11 cellular contexts compared by ENCODE assay signal in the genomic region with DNA sequence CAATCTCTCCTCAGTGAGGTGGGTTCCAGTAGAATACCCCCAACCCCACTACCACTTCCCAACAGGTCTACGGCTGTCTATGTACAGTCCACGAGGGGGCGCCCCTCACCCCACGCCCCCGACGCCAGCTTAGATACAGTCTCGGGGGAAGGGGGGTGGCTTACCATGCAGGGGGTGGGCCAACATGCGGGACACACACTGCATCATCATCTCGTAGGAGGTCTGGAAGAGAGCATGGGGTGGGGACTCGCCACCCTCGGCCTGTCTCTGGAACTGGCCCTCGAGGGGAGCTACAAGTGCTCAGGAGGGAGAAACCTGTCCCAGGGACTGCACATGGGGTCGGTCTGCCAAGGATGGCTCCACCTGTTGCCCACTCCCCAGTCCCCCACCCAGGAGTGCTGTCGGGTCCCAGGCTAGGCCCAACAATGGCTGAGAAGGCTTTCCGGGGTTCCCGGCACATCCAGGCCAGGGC. TPM values are rescaled to one million over a fixed set of nuclear protein-coding genes. Genes with fewer than 3 reads are reported as not detected.
A peak's percentile ranks its signal among the peaks of the same experiment; 100 is the strongest.
DNase-seq lines count a peak whose midpoint lies in the region; FAIRE-seq and TF ChIP-seq lines count a peak whose summit lies in the region.
"Had no signal": no experiment of that assay in that cellular context is flagged by ENCODE, and none has a peak within 500 bp of the region (broad histone marks: within the 10 kb centered on the region; RNA-seq: fewer than 3 reads in every experiment).

No MANE protein-coding gene starts in this region.

- H3K79me1 ChIP-seq in H1 (ENCODE audit: low read depth, low read length), result peaks cover 2% of the 10 kb centered on the region; the same call in 1 of the 2 replicates

- H3K27me3 ChIP-seq in H1 (replicated peaks in 1 of 4; ENCODE audit: control insufficient read depth in 3 of 4, extremely low read depth in 1 of 4, insufficient read depth in 3 of 4, low read length in 3 of 4) (no peaks in the 10 kb centered on the region), parathyroid adenoma (ENCODE audit: control insufficient read depth, insufficient read depth, low read length) (no peaks in the 10 kb centered on the region)

- H4K20me1 ChIP-seq in H1 (replicated peaks in 1 of 2; ENCODE audit: control insufficient read depth in 1 of 2, insufficient read depth in 2 of 2, low read length in 2 of 2), result peaks cover 27 to 37% of the 10 kb centered on the region in 2 experiments

- H3K18ac ChIP-seq in H1 (ENCODE audit: extremely low read depth, low read length), result no peak overlapping the region

- CTCF ChIA-PET in H1 (lab: Charles Lee; ENCODE audit: partially characterized antibody), result interaction anchor here (0.6 to 14.9 kb wide), 26 partner anchors 8 to 396 kb away, joined by 3 to 237 read pairs (median 4); partner anchors contain the start of genes C6orf89 and MTCH1

- no peak for TF ChIP-seq EP300 in H1 (IDR thresholded peaks at IDR 0.05; ENCODE audit: borderline replicate concordance in 1 of 2, low read depth in 2 of 2, low read length in 2 of 2)

- no peaks in the 10 kb centered on the region for H3K23me2 ChIP-seq in H1 (ENCODE audit: low read depth, low read length)

- no peak overlapping the region for H2BK20ac ChIP-seq in H1 (ENCODE audit: low read length)

- DNase-seq in GM03348 (ENCODE audit: low spot score) (peak; percentile 57), LNCaP clone FGC (ENCODE audit: low read depth) (no peak), H1 (ENCODE audit: low read depth in 1 of 2, low spot score in 2 of 2) (no peak), H4 (ENCODE audit: low spot score) (no peak), C1 segment of cervical spinal cord (lab: John Stamatoyannopoulos, UW) (no peak), NCI-H2196 (lab: John Stamatoyannopoulos, UW; ENCODE audit: unreplicated experiment) (no peak), islet precursor cell (no peak)
- DNase-seq: activated CD8-positive, alpha-beta memory T cell treated with anti-CD3 and anti-CD28 coated beads, Interleukin-2, amount 50 U/mL, for 4 hours; foreskin melanocyte had no signal

- H2BK15ac ChIP-seq in H1 (ENCODE audit: low read length), result no peak overlapping the region

- H3K14ac ChIP-seq in H1 (ENCODE audit: insufficient read length), result no peak overlapping the region

- H2BK12ac ChIP-seq in H1 (ENCODE audit: low read depth, low read length), result no peak overlapping the region

- H3K27ac ChIP-seq in H1 (ENCODE audit: low read depth, low read length), result no peak overlapping the region
- H3K27ac ChIP-seq in parathyroid adenoma, result no peak overlapping the region

- no peak for FAIRE-seq in H1 (lab: Jason Lieb, UNC)

- no peaks in the 10 kb centered on the region for H3K9me3 ChIP-seq in H1 (ENCODE audit: insufficient read depth in 2 of 2, low read depth in 1 of 2, low read length in 1 of 2)
- no peaks in the 10 kb centered on the region for H3K9me3 ChIP-seq in parathyroid adenoma (ENCODE audit: control insufficient read depth, low read length)

- peak; percentile 43 to 58 for TF ChIP-seq RAD21 in H1 (IDR thresholded peaks at IDR 0.05 in 1 of 2, conservative IDR thresholded peaks at IDR 0.05 in 1 of 2; ENCODE audit: low read depth in 2 of 2, low read length in 2 of 2)

- no peak for TF ChIP-seq POLR2A in H1 (IDR thresholded peaks at IDR 0.05; ENCODE audit: control extremely low read depth in 1 of 2, low read depth in 2 of 2, low read length in 2 of 2)

- H3K9ac ChIP-seq in H1 (replicated peaks in 1 of 4; ENCODE audit: extremely low read depth in 1 of 4, low read depth in 3 of 4, low read length in 3 of 4), result no peak overlapping the region
- no peak overlapping the region for H3K9ac ChIP-seq in parathyroid adenoma

- no peak overlapping the region for H3K4ac ChIP-seq in H1 (replicated peaks; ENCODE audit: insufficient read length, low read depth, low read length)

- H2BK120ac ChIP-seq in H1 (replicated peaks; ENCODE audit: low read depth, low read length), result no peak overlapping the region

- H3K79me2 ChIP-seq in H1 (ENCODE audit: control insufficient read depth in 1 of 2, insufficient read depth in 2 of 2, low read length in 2 of 2) (peaks cover 0 to 45% of the 10 kb centered on the region in 2 experiments), parathyroid adenoma (peaks cover 33% of the 10 kb centered on the region)

- H3K4me3 ChIP-seq in LNCaP clone FGC (ENCODE audit: low read depth, low read length) (no peak overlapping the region), H1 (ENCODE audit: extremely low read depth in 1 of 4, insufficient read depth in 2 of 4, low read depth in 3 of 4, low read length in 4 of 4) (no peak overlapping the region), parathyroid adenoma (ENCODE audit: low read depth, low read length) (no peak overlapping the region)

- H2AK5ac ChIP-seq in H1 (ENCODE audit: low read depth, low read length), result no peak overlapping the region

- no peak overlapping the region for H3K4me2 ChIP-seq in H1 (ENCODE audit: insufficient read depth in 1 of 2, low read depth in 2 of 2, low read length in 2 of 2)
- no peak overlapping the region for H3K4me2 ChIP-seq in parathyroid adenoma (ENCODE audit: low read length)

- H3K36me3 ChIP-seq in H1 (ENCODE audit: control insufficient read depth in 2 of 4, insufficient read depth in 4 of 4, low read length in 3 of 4) (peaks cover 34 to 61% (median 54%) of the 10 kb centered on the region in 4 experiments), parathyroid adenoma (ENCODE audit: control insufficient read depth, insufficient read depth, low read length) (no peaks in the 10 kb centered on the region)

- H3K4me1 ChIP-seq in H1 (replicated peaks in 1 of 4; ENCODE audit: control insufficient read depth in 3 of 4, insufficient read depth in 4 of 4, low read length in 3 of 4) (peaks cover 6 to 14% (median 8%) of the 10 kb centered on the region in 4 experiments), parathyroid adenoma (peaks cover 18% of the 10 kb centered on the region)

- no peak overlapping the region for H4K91ac ChIP-seq in H1 (replicated peaks; ENCODE audit: insufficient read length, low read length)

- no peak overlapping the region for H3K56ac ChIP-seq in H1 (replicated peaks; ENCODE audit: insufficient read length, low read depth, low read length)

- no peak overlapping the region for H4K8ac ChIP-seq in H1 (ENCODE audit: extremely low read depth, insufficient read depth, low read length)

- POLR2A ChIA-PET in H1 (lab: Charles Lee; ENCODE audit: partially characterized antibody), result interaction anchor here (0.5 to 1.6 kb wide), 4 partner anchors 9 to 272 kb away, joined by 3 to 5 read pairs (median 4); partner anchors contain the start of gene MTCH1

- H2BK5ac ChIP-seq in H1 (ENCODE audit: low read depth, low read length), result no peak overlapping the region

- 0 out of 2 replicates have a peak, but pooled peaks have one; percentile 23 for TF ChIP-seq CTCF in LNCaP clone FGC (IDR thresholded peaks at IDR 0.05; ENCODE audit: control insufficient read depth, extremely low read depth, insufficient read depth)
- peak; percentile 46 to 70 (median 47) for TF ChIP-seq CTCF in H1 (IDR thresholded peaks at IDR 0.05; ENCODE audit: control extremely low read depth in 1 of 3, insufficient read depth in 1 of 3, low read depth in 1 of 3, low read length in 3 of 3)
- peak; percentile 21 for TF ChIP-seq CTCF in parathyroid adenoma (IDR thresholded peaks at IDR 0.05)

- H4K5ac ChIP-seq in H1 (ENCODE audit: insufficient read length, low read depth, low read length), result no peak overlapping the region

- no peak overlapping the region for H2AFZ ChIP-seq in H1 (ENCODE audit: low read length)
- no peak overlapping the region for H2AFZ ChIP-seq in parathyroid adenoma

- no peak overlapping the region for H3K23ac ChIP-seq in H1 (ENCODE audit: insufficient read length)

- WGBS in H1 (ENCODE audit: extremely low coverage in 1 of 2, insufficient coverage in 1 of 2, insufficient read length in 1 of 2, insufficient replicate concordance in 2 of 2, low coverage in 1 of 2, low lambda C conversion rate in 2 of 2, missing lambda C conversion rate in 1 of 2), 2 experiments, result 74% methylated on average over 10 of the region's 16 CpGs; no CpG with 5 or more reads in 1 of the 2 experiments

TF ChIP-seq in H1, 55 proteins besides CTCF, POLR2A, EP300 and RAD21 (continues in another document):
- TF ChIP-seq PHF8 (conservative IDR thresholded peaks at IDR 0.05; ENCODE audit: low read depth, low read length) (no peak), POU5F1 (IDR thresholded peaks at IDR 0.05; ENCODE audit: low read depth, low read length) (no peak)

RNA-seq across cellular contexts. Expression of gene MTCH1, which starts 8.5 kb away (rescaled TPM):
- 205 and 214 TPM in 2 replicates for total RNA-seq in H1 (2021; fragmentation: NEBNext Ultra II Directional; extraction: Animal tissue kit (Norgen Biotek cat#: 25700))
- 169 and 242 TPM in 2 replicates for polyA plus RNA-seq in H1 (2011; rRNA removed)
- polyA plus RNA-seq in H1 (2011; cell fraction: cytosol; rRNA removed), result 194 TPM
- polyA plus RNA-seq in H1 (2011; cell fraction: nucleus; rRNA removed), result 214 TPM
- polyA plus RNA-seq in H1 (2012, experiment 1 of 2), result 231 to 258 TPM (median 241 TPM) in 4 replicates
- polyA plus RNA-seq in H1 (2012, experiment 2 of 2), result 260 TPM
- polyA plus RNA-seq in H1 (2013, experiment 1 of 2), result 118 TPM
- 119 TPM for polyA plus RNA-seq in H1 (2013, experiment 2 of 2)
- polyA minus RNA-seq in H1 (2011; rRNA and poly(A)+ RNA removed), result 152 and 188 TPM in 2 replicates
- 86.4 TPM for polyA minus RNA-seq in H1 (2011; cell fraction: cytosol; rRNA and poly(A)+ RNA removed)
- 82.3 TPM for polyA minus RNA-seq in H1 (2011; cell fraction: nucleus; rRNA and poly(A)+ RNA removed)
- total RNA-seq in H4 (2014; rRNA removed; shearing (Covaris generic)), result 165 and 174 TPM in 2 replicates

RNA-seq across cellular contexts. Expression of gene PI16, which starts 23.0 kb away (rescaled TPM):
- not detected in 2 replicates for total RNA-seq in H1 (2021; fragmentation: NEBNext Ultra II Directional; extraction: Animal tissue kit (Norgen Biotek cat#: 25700))
- 0.05 and 0.06 TPM in 2 replicates for polyA plus RNA-seq in H1 (2011; rRNA removed)
- polyA plus RNA-seq in H1 (2011; cell fraction: cytosol; rRNA removed), result 0.12 TPM
- 0.27 TPM for polyA plus RNA-seq in H1 (2011; cell fraction: nucleus; rRNA removed)
- polyA plus RNA-seq in H1 (2012, experiment 1 of 2), result not detected in 4 replicates
- polyA plus RNA-seq in H1 (2012, experiment 2 of 2), result 0.08 TPM
- polyA plus RNA-seq in H1 (2013, experiment 1 of 2), result not detected
- not detected for polyA plus RNA-seq in H1 (2013, experiment 2 of 2)
- not detected in 2 replicates for polyA minus RNA-seq in H1 (2011; rRNA and poly(A)+ RNA removed)
- polyA minus RNA-seq in H1 (2011; cell fraction: cytosol; rRNA and poly(A)+ RNA removed), result not detected
- polyA minus RNA-seq in H1 (2011; cell fraction: nucleus; rRNA and poly(A)+ RNA removed), result not detected
- total RNA-seq in H4 (2014; rRNA removed; shearing (Covaris generic)), result not detected in 2 replicates
- total RNA-seq: renal cortical epithelial cell had no signal

RNA-seq across cellular contexts. Expression of gene FGD2, which starts 27.9 kb away (rescaled TPM):
- 0.19 and 0.32 TPM in 2 replicates for total RNA-seq in H1 (2021; fragmentation: NEBNext Ultra II Directional; extraction: Animal tissue kit (Norgen Biotek cat#: 25700))
- 0.12 and 0.24 TPM in 2 replicates for polyA plus RNA-seq in H1 (2011; rRNA removed)
- polyA plus RNA-seq in H1 (2011; cell fraction: cytosol; rRNA removed), result 0.18 TPM
- 0.76 TPM for polyA plus RNA-seq in H1 (2011; cell fraction: nucleus; rRNA removed)
- polyA plus RNA-seq in H1 (2012, experiment 1 of 2), result 0.10 to 0.13 TPM in 2 of 4 replicates, not detected in the others
- polyA plus RNA-seq in H1 (2012, experiment 2 of 2), result 0.09 TPM
- 0.24 TPM for polyA plus RNA-seq in H1 (2013, experiment 1 of 2)
- 0.22 TPM for polyA plus RNA-seq in H1 (2013, experiment 2 of 2)
- 0.06 and 0.56 TPM in 2 replicates for polyA minus RNA-seq in H1 (2011; rRNA and poly(A)+ RNA removed)
- not detected for polyA minus RNA-seq in H1 (2011; cell fraction: cytosol; rRNA and poly(A)+ RNA removed)
- 0.70 TPM for polyA minus RNA-seq in H1 (2011; cell fraction: nucleus; rRNA and poly(A)+ RNA removed)
- not detected in 2 replicates for total RNA-seq in H4 (2014; rRNA removed; shearing (Covaris generic))
